Comparison of ENCODE assay signal across 12 cellular contexts in the genomic region with DNA sequence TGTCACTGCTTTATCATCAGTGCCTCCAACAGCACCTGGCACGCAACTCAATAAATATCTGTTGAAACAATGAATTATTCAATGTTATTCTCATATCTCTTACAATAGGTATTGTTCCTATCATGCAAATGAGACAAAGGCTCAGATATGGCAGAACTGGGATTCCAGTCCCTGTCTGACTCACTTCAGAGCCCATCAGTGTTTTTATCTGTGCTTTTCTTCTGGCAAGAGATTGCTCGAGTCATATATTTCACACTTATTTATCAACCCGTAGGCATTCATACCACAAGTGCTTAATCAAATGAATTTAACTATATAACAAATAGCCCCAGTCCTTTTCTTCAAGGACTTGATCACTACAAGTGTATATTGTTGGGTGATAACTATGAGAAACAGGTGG.
"Had no signal": no experiment of that assay in that cellular context is flagged by ENCODE, and none has a peak within 500 bp of the region (broad histone marks: within the 10 kb centered on the region; RNA-seq: fewer than 3 reads in every experiment).

No MANE protein-coding gene starts in this region.

- H3K27me3 ChIP-seq: ascending aorta, cardiac muscle cell, ovary had no signal

- ATAC-seq: activated T-cell treated with anti-CD3 and anti-CD28 coated beads, Interleukin-2, amount 50 U/mL, for 72 hours; left colon; stimulated activated naive CD8-positive, alpha-beta T cell treated with anti-CD3 and anti-CD28 coated beads, Interleukin-15, Interleukin-2, amounts not matched to agents 100 U/mL and 50 U/mL, for 24 hours had no signal

- H3K9me3 Mint-ChIP-seq: activated CD4-positive, alpha-beta memory T cell treated with anti-CD3 and anti-CD28 coated beads for 36 hours; activated T-cell treated with anti-CD3 and anti-CD28 coated beads, Interleukin-2, amount 50 U/mL, for 72 hours had no signal

- H3K36me3 ChIP-seq: ascending aorta, cardiac muscle cell, ovary had no signal

- H3K27ac Mint-ChIP-seq: activated CD4-positive, alpha-beta memory T cell treated with anti-CD3 and anti-CD28 coated beads for 36 hours; activated T-cell treated with anti-CD3 and anti-CD28 coated beads, Interleukin-2, amount 50 U/mL, for 72 hours had no signal

- H3K4me3 Mint-ChIP-seq: activated CD4-positive, alpha-beta memory T cell treated with anti-CD3 and anti-CD28 coated beads for 36 hours; activated T-cell treated with anti-CD3 and anti-CD28 coated beads, Interleukin-2, amount 50 U/mL, for 72 hours had no signal

- H3K27ac ChIP-seq: ascending aorta, cardiac muscle cell, ovary had no signal

- H3K4me3 ChIP-seq: ascending aorta, cardiac muscle cell, lung, ovary had no signal

- DNase-seq: activated CD4-positive, alpha-beta memory T cell treated with anti-CD3 and anti-CD28 coated beads for 36 hours; activated gamma-delta T cell treated with Interleukin-2 at 50 U/mL for 16 hours; activated T-cell treated with anti-CD3 and anti-CD28 coated beads, Interleukin-2, amount 50 U/mL, for 72 hours; left colon; ovary; stimulated activated CD4-positive, alpha-beta T cell treated with anti-CD3 and anti-CD28 coated beads, Interleukin-4, amount 100 ng/mL, for 1 hour; stimulated activated CD8-positive, alpha-beta memory T cell treated with anti-CD3 and anti-CD28 coated beads, Interleukin-4, amount 100 ng/mL, for 48 hours; stimulated activated naive CD8-positive, alpha-beta T cell treated with anti-CD3 and anti-CD28 coated beads, Interleukin-15, Interleukin-2, amounts not matched to agents 100 U/mL and 50 U/mL, for 24 hours; SW 1271 had no signal

- H3K36me3 Mint-ChIP-seq: activated CD4-positive, alpha-beta memory T cell treated with anti-CD3 and anti-CD28 coated beads for 36 hours had no signal

- H3K9me3 ChIP-seq: ascending aorta, ovary had no signal
